ENCODE assay signal across 1 cellular context in the genomic region with DNA sequence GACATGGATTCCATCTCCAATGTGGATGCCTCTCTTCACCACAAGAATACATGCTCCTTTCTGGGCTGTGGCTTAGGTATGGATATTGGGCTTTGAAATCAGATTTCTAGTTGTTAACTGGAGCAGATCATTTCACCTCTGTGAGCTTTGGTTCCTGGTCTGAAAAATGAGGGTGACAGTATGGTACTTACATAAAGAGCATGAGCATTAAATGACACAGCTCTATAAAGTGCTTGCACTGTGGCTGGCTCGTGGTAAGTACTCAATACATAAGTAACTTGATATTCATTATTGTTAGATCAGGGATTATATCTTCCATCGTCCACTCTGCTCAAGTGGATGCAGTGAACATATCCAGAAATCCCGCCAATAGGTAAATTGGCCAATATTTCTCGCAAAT.
TF ChIP-seq lines count a peak whose summit lies in the region.

No MANE protein-coding gene starts in this region.

TF ChIP-seq in K562, 482 proteins besides CTCF, POLR2A, EP300 and RAD21 (continued from another document):
- TF ChIP-seq JUND (IDR thresholded peaks at IDR 0.05; ENCODE audit: borderline replicate concordance, low read depth, low read length) (no peak), JUND (tag; IDR thresholded peaks at IDR 0.05; ENCODE audit: borderline replicate concordance, low read depth, low read length) (no peak), ZNF431 (CRISPR knock-in tag; IDR thresholded peaks at IDR 0.05) (no peak), GTF2E2 (tag; IDR thresholded peaks at IDR 0.05) (no peak), ZNF384 (IDR thresholded peaks at IDR 0.05; ENCODE audit: low read depth, low read length) (no peak), MCM5 (IDR thresholded peaks at IDR 0.05; ENCODE audit: low read depth) (no peak), HNRNPLL (IDR thresholded peaks at IDR 0.05; ENCODE audit: low read depth, low read length, poor library complexity, severe bottlenecking) (no peak), BHLHE40 (IDR thresholded peaks at IDR 0.05; ENCODE audit: low read length) (no peak), ZNF76 (CRISPR knock-in tag; IDR thresholded peaks at IDR 0.05; ENCODE audit: borderline replicate concordance) (no peak), TAF1 (IDR thresholded peaks at IDR 0.05; ENCODE audit: control insufficient read depth, extremely low read depth, insufficient read depth, low read length, severe bottlenecking) (no peak), ZNF41 (CRISPR knock-in tag; conservative IDR thresholded peaks at IDR 0.05) (no peak)
- TF ChIP-seq, protein P1, sequence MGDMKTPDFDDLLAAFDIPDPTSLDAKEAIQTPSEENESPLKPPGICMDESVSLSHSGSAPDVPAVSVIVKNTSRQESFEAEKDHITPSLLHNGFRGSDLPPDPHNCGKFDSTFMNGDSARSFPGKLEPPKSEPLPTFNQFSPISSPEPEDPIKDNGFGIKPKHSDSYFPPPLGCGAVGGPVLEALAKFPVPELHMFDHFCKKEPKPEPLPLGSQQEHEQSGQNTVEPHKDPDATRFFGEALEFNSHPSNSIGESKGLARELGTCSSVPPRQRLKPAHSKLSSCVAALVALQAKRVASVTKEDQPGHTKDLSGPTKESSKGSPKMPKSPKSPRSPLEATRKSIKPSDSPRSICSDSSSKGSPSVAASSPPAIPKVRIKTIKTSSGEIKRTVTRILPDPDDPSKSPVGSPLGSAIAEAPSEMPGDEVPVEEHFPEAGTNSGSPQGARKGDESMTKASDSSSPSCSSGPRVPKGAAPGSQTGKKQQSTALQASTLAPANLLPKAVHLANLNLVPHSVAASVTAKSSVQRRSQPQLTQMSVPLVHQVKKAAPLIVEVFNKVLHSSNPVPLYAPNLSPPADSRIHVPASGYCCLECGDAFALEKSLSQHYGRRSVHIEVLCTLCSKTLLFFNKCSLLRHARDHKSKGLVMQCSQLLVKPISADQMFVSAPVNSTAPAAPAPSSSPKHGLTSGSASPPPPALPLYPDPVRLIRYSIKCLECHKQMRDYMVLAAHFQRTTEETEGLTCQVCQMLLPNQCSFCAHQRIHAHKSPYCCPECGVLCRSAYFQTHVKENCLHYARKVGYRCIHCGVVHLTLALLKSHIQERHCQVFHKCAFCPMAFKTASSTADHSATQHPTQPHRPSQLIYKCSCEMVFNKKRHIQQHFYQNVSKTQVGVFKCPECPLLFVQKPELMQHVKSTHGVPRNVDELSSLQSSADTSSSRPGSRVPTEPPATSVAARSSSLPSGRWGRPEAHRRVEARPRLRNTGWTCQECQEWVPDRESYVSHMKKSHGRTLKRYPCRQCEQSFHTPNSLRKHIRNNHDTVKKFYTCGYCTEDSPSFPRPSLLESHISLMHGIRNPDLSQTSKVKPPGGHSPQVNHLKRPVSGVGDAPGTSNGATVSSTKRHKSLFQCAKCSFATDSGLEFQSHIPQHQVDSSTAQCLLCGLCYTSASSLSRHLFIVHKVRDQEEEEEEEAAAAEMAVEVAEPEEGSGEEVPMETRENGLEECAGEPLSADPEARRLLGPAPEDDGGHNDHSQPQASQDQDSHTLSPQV (IDR thresholded peaks at IDR 0.05): no peak
